In genomic region chr2:30358822-30359221, GRCh38 we compare ENCODE assay signal across 1 cellular context.
TF ChIP-seq lines count a peak whose summit lies in the region.

No MANE protein-coding gene starts in this region.

TF ChIP-seq in H1, 55 proteins besides CTCF, POLR2A, EP300 and RAD21:
- no peak for TF ChIP-seq SIN3A (conservative IDR thresholded peaks at IDR 0.05 in 1 of 2, IDR thresholded peaks at IDR 0.05 in 1 of 2; ENCODE audit: low read depth in 1 of 2, low read length in 2 of 2)
- TF ChIP-seq ATF2 (IDR thresholded peaks at IDR 0.05; ENCODE audit: low read length) = no peak
- TF ChIP-seq SIRT6 (IDR thresholded peaks at IDR 0.05; ENCODE audit: low read length) = no peak
- TF ChIP-seq BRCA1 (IDR thresholded peaks at IDR 0.05; ENCODE audit: low read depth, low read length) = no peak
- TF ChIP-seq KDM5A (IDR thresholded peaks at IDR 0.05; ENCODE audit: low read length) = no peak
- TF ChIP-seq YY1 (IDR thresholded peaks at IDR 0.05; ENCODE audit: low read depth, low read length) = no peak
- no peak for TF ChIP-seq TBP (IDR thresholded peaks at IDR 0.05; ENCODE audit: low read depth, low read length)
- no peak for TF ChIP-seq JUND (IDR thresholded peaks at IDR 0.05; ENCODE audit: low read length)
- no peak for TF ChIP-seq KDM4A (IDR thresholded peaks at IDR 0.05; ENCODE audit: low read depth, low read length, severe bottlenecking)
- TF ChIP-seq TAF1 (IDR thresholded peaks at IDR 0.05; ENCODE audit: low read depth, low read length) = no peak
- TF ChIP-seq TAF7 (optimal IDR thresholded peaks at IDR 0.05; ENCODE audit: borderline replicate concordance, low read depth, low read length) = no peak
- no peak for TF ChIP-seq CTBP2 (IDR thresholded peaks at IDR 0.05; ENCODE audit: borderline replicate concordance, insufficient read depth, insufficient read length, low read length)
- no peak for TF ChIP-seq SAP30 (IDR thresholded peaks at IDR 0.05; ENCODE audit: insufficient read depth, insufficient replicate concordance, low read length)
- TF ChIP-seq EZH2 (IDR thresholded peaks at IDR 0.05; ENCODE audit: low read depth, low read length, severe bottlenecking) = no peak
- TF ChIP-seq JUN (IDR thresholded peaks at IDR 0.05; ENCODE audit: low read depth, low read length) = no peak
- no peak for TF ChIP-seq CEBPB (IDR thresholded peaks at IDR 0.05; ENCODE audit: low read depth, low read length)
- no peak for TF ChIP-seq PHF8 (conservative IDR thresholded peaks at IDR 0.05; ENCODE audit: low read depth, low read length)
- TF ChIP-seq CBX8 (IDR thresholded peaks at IDR 0.05; ENCODE audit: borderline replicate concordance, low read depth, low read length) = no peak
- TF ChIP-seq MAFK (IDR thresholded peaks at IDR 0.05; ENCODE audit: low read depth, low read length) = no peak
TF ChIP-seq in H1: peak in this region for 0.
